Comparison of ENCODE assay signal across 22 cellular contexts in the genomic region with DNA sequence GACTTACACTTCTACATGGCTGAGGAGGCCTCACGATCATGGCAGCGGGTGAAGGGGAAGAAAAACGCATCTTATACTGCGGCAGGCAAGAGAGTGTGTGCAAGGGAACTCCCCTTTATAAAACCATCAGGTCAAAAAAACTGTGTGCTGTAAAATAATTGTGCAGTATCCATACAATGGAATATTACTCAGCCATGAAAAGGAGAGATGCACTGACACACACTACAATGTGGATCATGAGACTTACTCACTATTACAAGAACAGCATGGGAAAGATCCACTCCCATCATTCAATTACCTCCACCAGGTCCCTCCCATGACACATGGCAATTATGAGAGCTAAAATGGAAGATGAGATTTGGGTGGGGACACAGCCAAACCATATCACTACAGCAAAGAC. TPM values are rescaled to one million over a fixed set of nuclear protein-coding genes. Genes with fewer than 3 reads are reported as not detected.
DNase-seq lines count a peak whose midpoint lies in the region; ATAC-seq, FAIRE-seq and TF ChIP-seq lines count a peak whose summit lies in the region.
"Had no signal": no experiment of that assay in that cellular context is flagged by ENCODE, and none has a peak within 500 bp of the region (broad histone marks: within the 10 kb centered on the region; RNA-seq: fewer than 3 reads in every experiment).

No MANE protein-coding gene starts in this region.

- POLR2A ChIA-PET in CD8-positive, alpha-beta T cell (lab: Charles Lee): interaction anchor here (9.5 kb wide), 1 partner anchor 22 kb away, joined by 67 read pairs; no protein-coding TSS in a partner anchor
- POLR2A ChIA-PET in H1 (lab: Charles Lee; ENCODE audit: partially characterized antibody): no interaction called here

- WGBS in H1 (ENCODE audit: extremely low coverage in 1 of 2, insufficient coverage in 1 of 2, insufficient read length in 1 of 2, insufficient replicate concordance in 2 of 2, low coverage in 1 of 2, low lambda C conversion rate in 2 of 2, missing lambda C conversion rate in 1 of 2), 2 experiments: 91% methylated on average over 4 of the region's 4 CpGs; no CpG with 5 or more reads in 1 of the 2 experiments
- WGBS in aorta, 2 donors: 96% methylated on average over 4 of the region's 4 CpGs

- no peaks in the 10 kb centered on the region for H3K27me3 ChIP-seq in CD8-positive, alpha-beta T cell (ENCODE audit: insufficient read depth, low read length)
- H3K27me3 ChIP-seq in H1 (replicated peaks in 1 of 4; ENCODE audit: control insufficient read depth in 3 of 4, extremely low read depth in 1 of 4, insufficient read depth in 3 of 4, low read length in 3 of 4): no peaks in the 10 kb centered on the region
- H3K27me3 ChIP-seq in aorta (ENCODE audit: control insufficient read depth in 1 of 2, insufficient read depth in 2 of 2, low read length in 1 of 2): no peaks in the 10 kb centered on the region
- H3K27me3 ChIP-seq: BLaER1 had no signal

- intact Hi-C loops in CD8-positive, alpha-beta T cell (cut with DNase I, micrococcal nuclease): no loop called here
- intact Hi-C loops in natural killer cell (cut with micrococcal nuclease): no loop called here
- intact Hi-C loops in aorta (cut with DNase I): no loop called here

- H3K4me3 Mint-ChIP-seq in CD8-positive, alpha-beta T cell: no peak overlapping the region
- no peak overlapping the region for H3K4me3 Mint-ChIP-seq in natural killer cell
- H3K4me3 Mint-ChIP-seq: CD14-positive monocyte, GM23338, H9 had no signal

- no peak for TF ChIP-seq POLR2A in H1 (IDR thresholded peaks at IDR 0.05; ENCODE audit: control extremely low read depth in 1 of 2, low read depth in 2 of 2, low read length in 2 of 2)

- H4K5ac ChIP-seq in H1 (ENCODE audit: insufficient read length, low read depth, low read length): no peak overlapping the region

- no peak overlapping the region for H3K27ac ChIP-seq in CD8-positive, alpha-beta T cell (ENCODE audit: low read depth, low read length)
- H3K27ac ChIP-seq in H1 (ENCODE audit: low read depth, low read length) (no peak overlapping the region), aorta (ENCODE audit: low read depth in 1 of 2, low read length in 2 of 2) (no peak overlapping the region)
- H3K27ac ChIP-seq: BLaER1 had no signal

- TF ChIP-seq RAD21 in H1 (IDR thresholded peaks at IDR 0.05 in 1 of 2, conservative IDR thresholded peaks at IDR 0.05 in 1 of 2; ENCODE audit: low read depth in 2 of 2, low read length in 2 of 2): no peak

- H3K79me2 ChIP-seq in H1 (ENCODE audit: control insufficient read depth in 1 of 2, insufficient read depth in 2 of 2, low read length in 2 of 2): no peaks in the 10 kb centered on the region

- H3K36me3 ChIP-seq in CD8-positive, alpha-beta T cell (ENCODE audit: insufficient read depth, low read length): no peaks in the 10 kb centered on the region
- H3K36me3 ChIP-seq in H1 (ENCODE audit: control insufficient read depth in 2 of 4, insufficient read depth in 4 of 4, low read length in 3 of 4) (no peaks in the 10 kb centered on the region), aorta (ENCODE audit: control insufficient read depth in 1 of 2, insufficient read depth in 2 of 2, low read length in 1 of 2) (no peaks in the 10 kb centered on the region)
- H3K36me3 ChIP-seq: BLaER1 had no signal

- H3K36me3 Mint-ChIP-seq in CD8-positive, alpha-beta T cell: peaks cover 2% of the 10 kb centered on the region
- peaks cover 13% of the 10 kb centered on the region for H3K36me3 Mint-ChIP-seq in natural killer cell
- H3K36me3 Mint-ChIP-seq: CD14-positive monocyte had no signal

- TF ChIP-seq CTCF in CD8-positive, alpha-beta T cell (IDR thresholded peaks at IDR 0.05): no peak
- TF ChIP-seq CTCF in H1 (IDR thresholded peaks at IDR 0.05; ENCODE audit: control extremely low read depth in 1 of 3, insufficient read depth in 1 of 3, low read depth in 1 of 3, low read length in 3 of 3) (no peak), natural killer cell (IDR thresholded peaks at IDR 0.05) (no peak)

- no peak overlapping the region for H2BK120ac ChIP-seq in H1 (replicated peaks; ENCODE audit: low read depth, low read length)

- no peak for ATAC-seq in CD8-positive, alpha-beta T cell
- ATAC-seq in natural killer cell (no peak), aorta (ENCODE audit: low FRiP score) (no peak), HG02973 (IDR thresholded peaks at IDR 0.05; ENCODE audit: unreplicated experiment) (no peak), GM18511 (IDR thresholded peaks at IDR 0.05; ENCODE audit: unreplicated experiment) (no peak)
- ATAC-seq: GM12878, GM23338 had no signal

- no peaks in the 10 kb centered on the region for H3K27me3 Mint-ChIP-seq in CD8-positive, alpha-beta T cell (ENCODE audit: low read depth)
- H3K27me3 Mint-ChIP-seq in natural killer cell (ENCODE audit: low read depth in 2 of 2): no peaks in the 10 kb centered on the region

- H3K9me3 ChIP-seq in CD8-positive, alpha-beta T cell (ENCODE audit: low read length): no peaks in the 10 kb centered on the region
- H3K9me3 ChIP-seq in H1 (ENCODE audit: insufficient read depth in 2 of 2, low read depth in 1 of 2, low read length in 1 of 2) (peaks cover 0 to 4% of the 10 kb centered on the region in 2 experiments; a peak in 1 of 4 replicates), aorta (ENCODE audit: control insufficient read depth, low read length) (peaks cover under 1% of the 10 kb centered on the region)

- no peak overlapping the region for H3K4ac ChIP-seq in H1 (replicated peaks; ENCODE audit: insufficient read length, low read depth, low read length)

- no peak for TF ChIP-seq EP300 in H1 (IDR thresholded peaks at IDR 0.05; ENCODE audit: borderline replicate concordance in 1 of 2, low read depth in 2 of 2, low read length in 2 of 2)

- H3K56ac ChIP-seq in H1 (replicated peaks; ENCODE audit: insufficient read length, low read depth, low read length): no peak overlapping the region

- no peaks in the 10 kb centered on the region; the same call in 1 of the 2 replicates for H3K23me2 ChIP-seq in H1 (ENCODE audit: low read depth, low read length)

- H2AFZ ChIP-seq in H1 (ENCODE audit: low read length): no peak overlapping the region
- H2AFZ ChIP-seq: GM23338 had no signal

- H3K4me1 ChIP-seq in CD8-positive, alpha-beta T cell (ENCODE audit: insufficient read depth, low read length): peaks cover 52% of the 10 kb centered on the region
- H3K4me1 ChIP-seq in H1 (replicated peaks in 1 of 4; ENCODE audit: control insufficient read depth in 3 of 4, insufficient read depth in 4 of 4, low read length in 3 of 4): peaks cover 0 to 4% (median 0%) of the 10 kb centered on the region in 4 experiments; a peak in 2 of 7 replicates
- H3K4me1 ChIP-seq in aorta (ENCODE audit: control insufficient read depth in 1 of 2, insufficient read depth in 2 of 2, low read length in 2 of 2): no peaks in the 10 kb centered on the region

- H4K8ac ChIP-seq in H1 (ENCODE audit: extremely low read depth, insufficient read depth, low read length): no peak overlapping the region

- peak overlapping the region; percentile 28 for H3K27ac Mint-ChIP-seq in CD8-positive, alpha-beta T cell
- H3K27ac Mint-ChIP-seq in natural killer cell: peak overlapping the region; percentile 89 to 93
- H3K27ac Mint-ChIP-seq: CD14-positive monocyte, GM23338, H9 had no signal

- DNase-seq in CD8-positive, alpha-beta T cell: no peak
- DNase-seq in HTR-8/SVneo (ENCODE audit: insufficient read length, low spot score): no peak
- no peak for DNase-seq in H1 (ENCODE audit: low read depth in 1 of 2, low spot score in 2 of 2)
- no peak for DNase-seq in natural killer cell
- DNase-seq in aorta: no peak
- DNase-seq in NCI-H1694 (lab: John Stamatoyannopoulos, UW): no peak
- DNase-seq: 8988T; CD4-positive, alpha-beta memory T cell; COR-L47; DMS 273 treated with DMSO at 0.1 percent for 48 hours; DMS53; DND-41; EL; H9 had no signal

- H3K4me3 ChIP-seq in CD8-positive, alpha-beta T cell (ENCODE audit: low read depth, low read length): no peak overlapping the region
- H3K4me3 ChIP-seq in H1 (ENCODE audit: extremely low read depth in 1 of 4, insufficient read depth in 2 of 4, low read depth in 3 of 4, low read length in 4 of 4) (no peak overlapping the region), aorta (ENCODE audit: low read length in 2 of 2) (no peak overlapping the region)
- H3K4me3 ChIP-seq: BLaER1, GM12878, GM23338 had no signal

- peak; percentile 23 for FAIRE-seq in HTR-8/SVneo (lab: Jason Lieb, UNC)
- no peak for FAIRE-seq in H1 (lab: Jason Lieb, UNC)
- FAIRE-seq: GM12878 had no signal

- H3K23ac ChIP-seq in H1 (ENCODE audit: insufficient read length): no peak overlapping the region

- no peak overlapping the region for H2BK20ac ChIP-seq in H1 (ENCODE audit: low read length)

- no peak overlapping the region for H2BK15ac ChIP-seq in H1 (ENCODE audit: low read length)

- peaks cover 64% of the 10 kb centered on the region for H3K4me1 Mint-ChIP-seq in CD8-positive, alpha-beta T cell (ENCODE audit: low read depth)
- H3K4me1 Mint-ChIP-seq in natural killer cell: peaks cover 76 to 83% of the 10 kb centered on the region in 2 donors

- no peak overlapping the region for H3K18ac ChIP-seq in H1 (ENCODE audit: extremely low read depth, low read length)

- peaks cover 8% of the 10 kb centered on the region for H3K9me3 Mint-ChIP-seq in CD8-positive, alpha-beta T cell
- peaks cover 2 to 3% of the 10 kb centered on the region in 2 donors for H3K9me3 Mint-ChIP-seq in natural killer cell

- no peak overlapping the region for H2AK5ac ChIP-seq in H1 (ENCODE audit: low read depth, low read length)

- no peaks in the 10 kb centered on the region for H3K79me1 ChIP-seq in H1 (ENCODE audit: low read depth, low read length)

- no peak overlapping the region for H4K91ac ChIP-seq in H1 (replicated peaks; ENCODE audit: insufficient read length, low read length)

- no peak overlapping the region for H2BK12ac ChIP-seq in H1 (ENCODE audit: low read depth, low read length)

- H2BK5ac ChIP-seq in H1 (ENCODE audit: low read depth, low read length): no peak overlapping the region

- no peak overlapping the region for H3K9ac ChIP-seq in H1 (replicated peaks in 1 of 4; ENCODE audit: extremely low read depth in 1 of 4, low read depth in 3 of 4, low read length in 3 of 4)
- H3K9ac ChIP-seq: BLaER1 had no signal

- H3K14ac ChIP-seq in H1 (ENCODE audit: insufficient read length): no peak overlapping the region

- H4K20me1 ChIP-seq in H1 (replicated peaks in 1 of 2; ENCODE audit: control insufficient read depth in 1 of 2, insufficient read depth in 2 of 2, low read length in 2 of 2): no peaks in the 10 kb centered on the region
- H4K20me1 ChIP-seq: BLaER1 had no signal

- H3K4me2 ChIP-seq in H1 (ENCODE audit: insufficient read depth in 1 of 2, low read depth in 2 of 2, low read length in 2 of 2): no peak overlapping the region
- H3K4me2 ChIP-seq: GM23338 had no signal

- CTCF ChIA-PET in CD8-positive, alpha-beta T cell (lab: Charles Lee): interaction anchor here (2.6 kb wide), 1 partner anchor 84 kb away, joined by 9 read pairs; no protein-coding TSS in a partner anchor
- CTCF ChIA-PET in H1 (lab: Charles Lee; ENCODE audit: partially characterized antibody): interaction anchor here (1.0 to 1.7 kb wide), 3 partner anchors 47 to 216 kb away, joined by 3 to 4 read pairs (median 3); no protein-coding TSS in a partner anchor

RNA-seq across cellular contexts. Expression of a gene that starts 27.2 kb away (rescaled TPM):
- 100 to 1,000 TPM; 114 to 117 TPM for total RNA-seq in CD8-positive, alpha-beta T cell
- total RNA-seq in H1 (2021; fragmentation: NEBNext Ultra II Directional; extraction: Animal tissue kit (Norgen Biotek cat#: 25700)): 29.8 and 33.4 TPM in 2 replicates
- polyA plus RNA-seq in H1 (2011; rRNA removed) (12.6 and 15.1 TPM in 2 replicates), aorta (1 to 10 TPM in 1 of 2 donors, under 1 TPM in 1; 0.18 to 1.3 TPM)
- 13.2 TPM for polyA plus RNA-seq in H1 (2011; cell fraction: cytosol; rRNA removed)
- polyA plus RNA-seq in H1 (2011; cell fraction: nucleus; rRNA removed): 24.4 TPM
- polyA plus RNA-seq in H1 (2012, experiment 1 of 2): 14.3 to 24.3 TPM (median 22.7 TPM) in 4 replicates
- 11.5 TPM for polyA plus RNA-seq in H1 (2012, experiment 2 of 2)
- polyA plus RNA-seq in H1 (2013, experiment 1 of 2): 22.1 TPM
- 21.7 TPM for polyA plus RNA-seq in H1 (2013, experiment 2 of 2)
- 18.1 and 21.5 TPM in 2 replicates for polyA minus RNA-seq in H1 (2011; rRNA and poly(A)+ RNA removed)
- polyA minus RNA-seq in H1 (2011; cell fraction: cytosol; rRNA and poly(A)+ RNA removed): 9.8 TPM
- 8.6 TPM for polyA minus RNA-seq in H1 (2011; cell fraction: nucleus; rRNA and poly(A)+ RNA removed)
- total RNA-seq in natural killer cell (100 to 1,000 TPM; 196 to 233 (median 199) TPM), aorta (1 to 10 TPM; 1.8 to 1.9 TPM)
- total RNA-seq: G401, HT-29 had no signal

Comparison
In these comparisons a context has a peak if more than half of its experiments do, and no peak if none do; other contexts are left out.
1. RNA of a gene that starts 27.2 kb away (total RNA-seq): 196 to 233 TPM in natural killer cell, 114 to 117 TPM in CD8-positive, alpha-beta T cell and 29.8 to 33.4 TPM in H1; 1.8 to 1.9 TPM in aorta; every median in the first group is over 10 times any median in the second.